In genomic region chr12:75334384-75335030, GRCh38 we compare ENCODE assay signal across 9 cellular contexts. TPM values are rescaled to one million over a fixed set of nuclear protein-coding genes. Genes with fewer than 3 reads are reported as not detected.
DNase-seq lines count a peak whose midpoint lies in the region; ATAC-seq, FAIRE-seq and TF ChIP-seq lines count a peak whose summit lies in the region.
"Had no signal": no experiment of that assay in that cellular context is flagged by ENCODE, and none has a peak within 500 bp of the region (broad histone marks: within the 10 kb centered on the region; RNA-seq: fewer than 3 reads in every experiment).

A gene with protein sequence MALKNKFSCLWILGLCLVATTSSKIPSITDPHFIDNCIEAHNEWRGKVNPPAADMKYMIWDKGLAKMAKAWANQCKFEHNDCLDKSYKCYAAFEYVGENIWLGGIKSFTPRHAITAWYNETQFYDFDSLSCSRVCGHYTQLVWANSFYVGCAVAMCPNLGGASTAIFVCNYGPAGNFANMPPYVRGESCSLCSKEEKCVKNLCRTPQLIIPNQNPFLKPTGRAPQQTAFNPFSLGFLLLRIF (plus strand): TSS chr12:75334670. CDS start chr12:75334729, 59 bp downstream.

- no peak within 1 kb of the TSS for H4K5ac ChIP-seq in H1 (ENCODE audit: insufficient read length, low read depth, low read length)

- H3K4ac ChIP-seq in H1 (replicated peaks; ENCODE audit: insufficient read length, low read depth, low read length): no peak within 1 kb of the TSS

- H3K23me2 ChIP-seq in H1 (ENCODE audit: low read depth, low read length): peaks cover 3% of the 10 kb centered on the region

- no peaks in the 10 kb centered on the region for H3K79me1 ChIP-seq in H1 (ENCODE audit: low read depth, low read length)

- peaks cover 2 to 5% (median 3%) of the 10 kb centered on the region in 4 experiments; a peak in 4 of 7 replicates for H3K4me1 ChIP-seq in H1 (replicated peaks in 1 of 4; ENCODE audit: control insufficient read depth in 3 of 4, insufficient read depth in 4 of 4, low read length in 3 of 4)

- peak; percentile 87 for FAIRE-seq in H1 (lab: Jason Lieb, UNC)
- FAIRE-seq: colon had no signal

- no peak within 1 kb of the TSS for H2BK20ac ChIP-seq in H1 (ENCODE audit: low read length)

- H3K27ac ChIP-seq in H1 (ENCODE audit: low read depth, low read length): no peak within 1 kb of the TSS

- no peak within 1 kb of the TSS for H3K14ac ChIP-seq in H1 (ENCODE audit: insufficient read length)

- TF ChIP-seq EP300 in H1 (IDR thresholded peaks at IDR 0.05; ENCODE audit: borderline replicate concordance in 1 of 2, low read depth in 2 of 2, low read length in 2 of 2): peak in 1 of 2 experiments; percentile 65; a peak in 1 of 3 replicates

- no peak within 1 kb of the TSS for H3K56ac ChIP-seq in H1 (replicated peaks; ENCODE audit: insufficient read length, low read depth, low read length)

- 0 out of 2 replicates have a peak within 1 kb of the TSS, but pooled peaks have one; percentile 13 for H2BK15ac ChIP-seq in H1 (ENCODE audit: low read length)

- H3K23ac ChIP-seq in H1 (ENCODE audit: insufficient read length): no peak within 1 kb of the TSS

- TF ChIP-seq CTCF in AG09309 (IDR thresholded peaks at IDR 0.05; ENCODE audit: control insufficient read depth, insufficient read depth, low read depth, low read length, missing control alignments) (peak; percentile 86), H1 (IDR thresholded peaks at IDR 0.05; ENCODE audit: control extremely low read depth in 1 of 3, insufficient read depth in 1 of 3, low read depth in 1 of 3, low read length in 3 of 3) (peak; percentile 59 to 95 (median 85))

- peak; percentile 81 to 82 for TF ChIP-seq RAD21 in H1 (IDR thresholded peaks at IDR 0.05 in 1 of 2, conservative IDR thresholded peaks at IDR 0.05 in 1 of 2; ENCODE audit: low read depth in 2 of 2, low read length in 2 of 2)

- WGBS in H1 (ENCODE audit: extremely low coverage in 1 of 2, insufficient coverage in 1 of 2, insufficient read length in 1 of 2, insufficient replicate concordance in 2 of 2, low coverage in 1 of 2, low lambda C conversion rate in 2 of 2, missing lambda C conversion rate in 1 of 2), 2 experiments: 20% methylated on average over 23 of the region's 23 CpGs; no CpG with 5 or more reads in 1 of the 2 experiments

- H3K36me3 ChIP-seq in H1 (ENCODE audit: control insufficient read depth in 2 of 4, insufficient read depth in 4 of 4, low read length in 3 of 4): no peaks in the 10 kb centered on the region

- H3K9me3 ChIP-seq in H1 (ENCODE audit: insufficient read depth in 2 of 2, low read depth in 1 of 2, low read length in 1 of 2): no peaks in the 10 kb centered on the region

- ATAC-seq in GM18858 (IDR thresholded peaks at IDR 0.05; ENCODE audit: unreplicated experiment): peak; percentile 53
- peak; percentile 65 for ATAC-seq in HG03066 (IDR thresholded peaks at IDR 0.05; ENCODE audit: low read depth, unreplicated experiment)
- peak; percentile 83 for ATAC-seq in activated CD8-positive, alpha-beta T cell treated with anti-CD3 and anti-CD28 coated beads, Interleukin-2, amount 10 ng/mL, durations not matched to agents 7 days and 5 days
- peak; percentile 81 for ATAC-seq in memory B cell (ENCODE audit: low read depth)

- H3K4me3 ChIP-seq in AG09309 (ENCODE audit: control insufficient read depth, low read depth, low read length): peak within 1 kb of the TSS; percentile 60
- peak within 1 kb of the TSS; percentile 16 to 51 (median 34); a peak in 7 of 8 replicates for H3K4me3 ChIP-seq in H1 (ENCODE audit: extremely low read depth in 1 of 4, insufficient read depth in 2 of 4, low read depth in 3 of 4, low read length in 4 of 4)

- no peak within 1 kb of the TSS for H2AK5ac ChIP-seq in H1 (ENCODE audit: low read depth, low read length)

- peak within 1 kb of the TSS; percentile 89 for H2AFZ ChIP-seq in H1 (ENCODE audit: low read length)

- H4K8ac ChIP-seq in H1 (ENCODE audit: extremely low read depth, insufficient read depth, low read length): no peak within 1 kb of the TSS

- POLR2A ChIA-PET in activated CD8-positive, alpha-beta T cell treated with anti-CD3 and anti-CD28 coated beads, Interleukin-2, amount 10 ng/mL, durations not matched to agents 7 days and 5 days (lab: Charles Lee): interaction anchor here (1.2 kb wide), 1 partner anchor 57 kb away, joined by 5 read pairs; no protein-coding TSS in a partner anchor
- POLR2A ChIA-PET in H1 (lab: Charles Lee; ENCODE audit: partially characterized antibody): no interaction called here

- H2BK5ac ChIP-seq in H1 (ENCODE audit: low read depth, low read length): no peak within 1 kb of the TSS; the same call in 1 of the 2 replicates

- no peak within 1 kb of the TSS for H3K9ac ChIP-seq in H1 (replicated peaks in 1 of 4; ENCODE audit: extremely low read depth in 1 of 4, low read depth in 3 of 4, low read length in 3 of 4)

- no peak within 1 kb of the TSS for H3K27ac Mint-ChIP-seq in activated CD8-positive, alpha-beta T cell treated with anti-CD3 and anti-CD28 coated beads, Interleukin-2, amount 10 ng/mL, durations not matched to agents 7 days and 5 days
- no peak within 1 kb of the TSS for H3K27ac Mint-ChIP-seq in memory B cell

- H4K20me1 ChIP-seq in H1 (replicated peaks in 1 of 2; ENCODE audit: control insufficient read depth in 1 of 2, insufficient read depth in 2 of 2, low read length in 2 of 2): no peaks in the 10 kb centered on the region

- H2BK120ac ChIP-seq in H1 (replicated peaks; ENCODE audit: low read depth, low read length): no peak within 1 kb of the TSS

- peak within 1 kb of the TSS; percentile 51 to 77 for H3K4me2 ChIP-seq in H1 (ENCODE audit: insufficient read depth in 1 of 2, low read depth in 2 of 2, low read length in 2 of 2)

- H3K4me3 Mint-ChIP-seq in activated CD8-positive, alpha-beta T cell treated with anti-CD3 and anti-CD28 coated beads, Interleukin-2, amount 10 ng/mL, durations not matched to agents 7 days and 5 days: peak within 1 kb of the TSS; percentile 56
- H3K4me3 Mint-ChIP-seq in memory B cell: peak within 1 kb of the TSS; percentile 44

- no peaks in the 10 kb centered on the region for H3K9me3 Mint-ChIP-seq in activated CD8-positive, alpha-beta T cell treated with anti-CD3 and anti-CD28 coated beads, Interleukin-2, amount 10 ng/mL, durations not matched to agents 7 days and 5 days (ENCODE audit: insufficient read depth)
- H3K9me3 Mint-ChIP-seq in memory B cell: peaks cover 3% of the 10 kb centered on the region

- peak within 1 kb of the TSS; percentile 20 for H2BK12ac ChIP-seq in H1 (ENCODE audit: low read depth, low read length)

- peak; percentile 74 for DNase-seq in AG09309 (ENCODE audit: low read depth)
- DNase-seq in NCI-H526 treated with DMSO at 0.1 percent for 48 hours (lab: John Stamatoyannopoulos, UW): peak; percentile 32
- DNase-seq in activated CD8-positive, alpha-beta T cell treated with anti-CD3 and anti-CD28 coated beads, Interleukin-2, amount 10 ng/mL, durations not matched to agents 7 days and 5 days: peak; percentile 88
- DNase-seq in H1 (ENCODE audit: low read depth in 1 of 2, low spot score in 2 of 2): peak; percentile 86 to 94
- peak; percentile 81 to 82 for DNase-seq in memory B cell (ENCODE audit: low spot score in 2 of 2)
- peak; percentile 61 for DNase-seq in stimulated activated CD8-positive, alpha-beta memory T cell treated with anti-CD3 and anti-CD28 coated beads, Interleukin-12 subunit alpha, Interleukin-12 subunit beta, amount 100 ng/mL, for 24 hours (ENCODE audit: extremely low read depth)

- H3K79me2 ChIP-seq in H1 (ENCODE audit: control insufficient read depth in 1 of 2, insufficient read depth in 2 of 2, low read length in 2 of 2): no peaks in the 10 kb centered on the region

- CTCF ChIA-PET in activated CD8-positive, alpha-beta T cell treated with anti-CD3 and anti-CD28 coated beads, Interleukin-2, amount 10 ng/mL, durations not matched to agents 7 days and 5 days (lab: Charles Lee): interaction anchor here (0.6 to 5.2 kb wide), 25 partner anchors 9 to 646 kb away, joined by 3 to 58 read pairs (median 5); partner anchors contain the start of genes GLIPR1, GLIPR1L2 and KRR1
- CTCF ChIA-PET in H1 (lab: Charles Lee; ENCODE audit: partially characterized antibody): interaction anchor here (0.7 to 2.8 kb wide), 14 partner anchors 8 to 606 kb away, joined by 3 to 17 read pairs (median 3); partner anchors contain the start of gene GLIPR1L2

- H3K27me3 Mint-ChIP-seq in activated CD8-positive, alpha-beta T cell treated with anti-CD3 and anti-CD28 coated beads, Interleukin-2, amount 10 ng/mL, durations not matched to agents 7 days and 5 days (ENCODE audit: low read depth): peaks cover 26% of the 10 kb centered on the region
- peaks cover 4% of the 10 kb centered on the region for H3K27me3 Mint-ChIP-seq in memory B cell

- no peaks in the 10 kb centered on the region for H3K36me3 Mint-ChIP-seq in activated CD8-positive, alpha-beta T cell treated with anti-CD3 and anti-CD28 coated beads, Interleukin-2, amount 10 ng/mL, durations not matched to agents 7 days and 5 days (ENCODE audit: low read depth)
- H3K36me3 Mint-ChIP-seq in memory B cell: no peaks in the 10 kb centered on the region

- TF ChIP-seq POLR2A in H1 (IDR thresholded peaks at IDR 0.05; ENCODE audit: control extremely low read depth in 1 of 2, low read depth in 2 of 2, low read length in 2 of 2): peak in 1 of 2 experiments; percentile 47; a peak in 1 of 3 replicates

- no peak within 1 kb of the TSS for H4K91ac ChIP-seq in H1 (replicated peaks; ENCODE audit: insufficient read length, low read length)

- H3K27me3 ChIP-seq in H1 (replicated peaks in 1 of 4; ENCODE audit: control insufficient read depth in 3 of 4, extremely low read depth in 1 of 4, insufficient read depth in 3 of 4, low read length in 3 of 4): no peaks in the 10 kb centered on the region

- peaks cover 33% of the 10 kb centered on the region for H3K4me1 Mint-ChIP-seq in activated CD8-positive, alpha-beta T cell treated with anti-CD3 and anti-CD28 coated beads, Interleukin-2, amount 10 ng/mL, durations not matched to agents 7 days and 5 days (ENCODE audit: low read depth)
- H3K4me1 Mint-ChIP-seq in memory B cell: peaks cover 13% of the 10 kb centered on the region

- H3K18ac ChIP-seq in H1 (ENCODE audit: extremely low read depth, low read length): no peak within 1 kb of the TSS

TF ChIP-seq in H1, 55 proteins besides CTCF, POLR2A, EP300 and RAD21 (continues in another document):
- peak in 1 of 2 experiments; percentile 75; a peak in 2 of 4 replicates for TF ChIP-seq HDAC2 (IDR thresholded peaks at IDR 0.05; ENCODE audit: borderline replicate concordance in 1 of 2, low read depth in 2 of 2, low read length in 2 of 2)

RNA-seq across cellular contexts. Expression of the gene that starts here (rescaled TPM):
- not detected for total RNA-seq in activated CD8-positive, alpha-beta T cell treated with anti-CD3 and anti-CD28 coated beads, Interleukin-2, amount 10 ng/mL, durations not matched to agents 7 days and 5 days
- 1.7 and 2.0 TPM in 2 replicates for total RNA-seq in H1 (2021; fragmentation: NEBNext Ultra II Directional; extraction: Animal tissue kit (Norgen Biotek cat#: 25700))
- polyA plus RNA-seq in H1 (2011; rRNA removed): 0.60 and 1.2 TPM in 2 replicates
- polyA plus RNA-seq in H1 (2011; cell fraction: cytosol; rRNA removed): 1.5 TPM
- not detected for polyA plus RNA-seq in H1 (2011; cell fraction: nucleus; rRNA removed)
- polyA plus RNA-seq in H1 (2012, experiment 1 of 2): 0.46 to 3.6 TPM (median 1.6 TPM) in 4 replicates
- polyA plus RNA-seq in H1 (2012, experiment 2 of 2): not detected
- 13.6 TPM for polyA plus RNA-seq in H1 (2013, experiment 1 of 2)
- 15.3 TPM for polyA plus RNA-seq in H1 (2013, experiment 2 of 2)
- not detected in 2 replicates for polyA minus RNA-seq in H1 (2011; rRNA and poly(A)+ RNA removed)
- polyA minus RNA-seq in H1 (2011; cell fraction: cytosol; rRNA and poly(A)+ RNA removed): not detected
- polyA minus RNA-seq in H1 (2011; cell fraction: nucleus; rRNA and poly(A)+ RNA removed): not detected

Comparison
In these comparisons a context has a peak if more than half of its experiments do, and no peak if none do; other contexts are left out.
1. Peak in DNase-seq and ATAC-seq in activated CD8-positive, alpha-beta T cell treated with anti-CD3 and anti-CD28 coated beads, Interleukin-2, amount 10 ng/mL, durations not matched to agents 7 days and 5 days; RNA of the gene not detected or under 1 TPM.
2. DNase-seq: peak in every context shown above with its lines; median percentile 90 in H1; 88 in activated CD8-positive, alpha-beta T cell treated with anti-CD3 and anti-CD28 coated beads, Interleukin-2, amount 10 ng/mL, durations not matched to agents 7 days and 5 days; 82 in memory B cell; 74 in AG09309; 61 in stimulated activated CD8-positive, alpha-beta memory T cell treated with anti-CD3 and anti-CD28 coated beads, Interleukin-12 subunit alpha, Interleukin-12 subunit beta, amount 100 ng/mL, for 24 hours; 32 in NCI-H526 treated with DMSO at 0.1 percent for 48 hours.